ENCODE assay signal across 8 cellular contexts in genomic region chr11:64876226-64876750, GRCh38. TPM values are rescaled to one million over a fixed set of nuclear protein-coding genes. Genes with fewer than 3 reads are reported as not detected.
DNase-seq lines count a peak whose midpoint lies in the region; ATAC-seq and TF ChIP-seq lines count a peak whose summit lies in the region.

No MANE protein-coding gene starts in this region.

- H3K4me3 Mint-ChIP-seq in nephron progenitor cell: peak overlapping the region; percentile 94

- peak overlapping the region; percentile 89 for H3K4me2 ChIP-seq in OCI-LY1 (ENCODE audit: low read length)

- H3K9me3 Mint-ChIP-seq in nephron progenitor cell: no peaks in the 10 kb centered on the region

- H3K4me1 ChIP-seq in OCI-LY1 (ENCODE audit: insufficient read depth, low read length, severe bottlenecking): peaks cover 84% of the 10 kb centered on the region

- peak overlapping the region; percentile 96 for H3K9ac ChIP-seq in OCI-LY1 (ENCODE audit: low read length)

- H3K9me2 ChIP-seq in OCI-LY1 (ENCODE audit: low read depth, low read length): no peaks in the 10 kb centered on the region

- no peaks in the 10 kb centered on the region for H4K20me1 ChIP-seq in OCI-LY1 (ENCODE audit: insufficient read depth, low read length)

- TF ChIP-seq CTCF in OCI-LY1 (IDR thresholded peaks at IDR 0.05; ENCODE audit: low read length): no peak
- no peak for TF ChIP-seq CTCF in dorsolateral prefrontal cortex (IDR thresholded peaks at IDR 0.05 in 54 of 56, conservative IDR thresholded peaks at IDR 0.05 in 2 of 56; ENCODE audit: low read depth in 1 of 56, partially characterized antibody in 56 of 56)
- TF ChIP-seq CTCF in nephron progenitor cell (IDR thresholded peaks at IDR 0.05): no peak
- no peak for TF ChIP-seq CTCF in omental fat pad (IDR thresholded peaks at IDR 0.05)

- in situ Hi-C loops in ACHN (cut with HindIII; ENCODE audit: low pct_ligation_motif_present, low pct_unique_long_range_greater_than_20kb, low sequenced_read_pairs): no loop called here

- no peaks in the 10 kb centered on the region for H3K9me3 ChIP-seq in OCI-LY1 (ENCODE audit: low read length)

- H3F3A ChIP-seq in OCI-LY1 (ENCODE audit: insufficient read depth, low read length): no peaks in the 10 kb centered on the region

- DNase-seq in Ammon's horn (ENCODE audit: low spot score) (peak; percentile 69), dorsolateral prefrontal cortex (peak in 3 of 10 donors; percentile 24 to 58 (median 40)), nephron progenitor cell (no peak), SHP77 treated with DMSO at 0.1 percent for 48 hours (lab: John Stamatoyannopoulos, UW) (no peak), ACHN (no peak), omental fat pad (ENCODE audit: low spot score) (no peak)

- H3K4me1 Mint-ChIP-seq in nephron progenitor cell: peaks cover 80% of the 10 kb centered on the region

- ATAC-seq in GM21723 (IDR thresholded peaks at IDR 0.05; ENCODE audit: unreplicated experiment) (no peak), omental fat pad (ENCODE audit: low FRiP score) (no peak)

- peaks cover 29% of the 10 kb centered on the region for H3K79me2 ChIP-seq in OCI-LY1 (ENCODE audit: insufficient read depth, low read length)

- H3K36me3 Mint-ChIP-seq in nephron progenitor cell (ENCODE audit: low read depth): peaks cover 19% of the 10 kb centered on the region

- no peaks in the 10 kb centered on the region for H3K27me3 ChIP-seq in OCI-LY1 (ENCODE audit: insufficient read depth, low read length)
- H3K27me3 ChIP-seq in dorsolateral prefrontal cortex: no peaks in the 10 kb centered on the region

- no peak overlapping the region for H3K27ac Mint-ChIP-seq in nephron progenitor cell

- H3K4me3 ChIP-seq in OCI-LY1 (ENCODE audit: low read depth, low read length, poor library complexity, severe bottlenecking) (peak overlapping the region; percentile 98), dorsolateral prefrontal cortex (peak overlapping the region in 57 of 59 donors; percentile 63 to 99 (median 92))

- H3K36me3 ChIP-seq in OCI-LY1 (ENCODE audit: insufficient read depth, low read length): peaks cover 38% of the 10 kb centered on the region; the same call in 1 of the 2 replicates

- intact Hi-C loops in dorsolateral prefrontal cortex (cut with DNase I): loop anchor here in 1 of 2 donors (5.0 kb wide), 1 partner anchor 41 kb away; the partner anchor contains the start of gene ATG2A

- peaks cover 14% of the 10 kb centered on the region for H3K27me3 Mint-ChIP-seq in nephron progenitor cell (ENCODE audit: low read depth, poor library complexity)

- no peak overlapping the region for H2AFZ ChIP-seq in OCI-LY1 (ENCODE audit: low read length)

- H3K27ac ChIP-seq in OCI-LY1 (ENCODE audit: low read depth, low read length, poor library complexity, severe bottlenecking) (peak overlapping the region; percentile 89), dorsolateral prefrontal cortex (peak overlapping the region; percentile 14 to 97 (median 90))

RNA-seq across cellular contexts. Expression of gene EHD1, which starts 2.1 kb away (rescaled TPM):
- 10 to 100 TPM; 25.6 to 70.9 (median 43.6) TPM for total RNA-seq in dorsolateral prefrontal cortex
- 100 to 1,000 TPM in 2 of 4 donors, 10 to 100 TPM in 2; 66.4 to 226 (median 94.8) TPM for total RNA-seq in omental fat pad

RNA-seq across cellular contexts. Expression of gene CDC42BPG, which starts 31.8 kb away (rescaled TPM):
- total RNA-seq in dorsolateral prefrontal cortex (1 to 10 TPM in 5 of 120 experiments, under 1 TPM in 70, not detected in 45; 0.07 to 1.6 (median 0.15) TPM), omental fat pad (under 1 TPM; 0.19 to 0.48 (median 0.42) TPM)

RNA-seq across cellular contexts. Expression of gene ATG2A, which starts 40.7 kb away (rescaled TPM):
- 10 to 100 TPM; 21.4 to 47.9 (median 34.8) TPM for total RNA-seq in dorsolateral prefrontal cortex
- 10 to 100 TPM; 20.3 to 34.8 (median 22.2) TPM for total RNA-seq in omental fat pad

RNA-seq across cellular contexts. Expression of gene PPP2R5B, which starts 48.2 kb away (rescaled TPM):
- total RNA-seq in dorsolateral prefrontal cortex (100 to 1,000 TPM in 10 of 120 experiments, 10 to 100 TPM in 110; 64.5 to 119 (median 85.0) TPM), omental fat pad (10 to 100 TPM in 3 of 4 donors, 1 to 10 TPM in 1; 7.8 to 20.3 (median 12.4) TPM)

RNA-seq across cellular contexts. Expression of gene GPHA2, which starts 59.4 kb away (rescaled TPM):
- total RNA-seq in dorsolateral prefrontal cortex (1 to 10 TPM in 2 of 120 experiments, under 1 TPM in 1, not detected in 117; 0.57 to 2.0 (median 1.1) TPM), omental fat pad (not detected)
